In genomic region chr2:189171956-189172609, GRCh38 we compare ENCODE assay signal across 1 cellular context.
TF ChIP-seq lines count a peak whose summit lies in the region.

No MANE protein-coding gene starts in this region.

TF ChIP-seq in SK-N-SH, 30 proteins besides CTCF, POLR2A, EP300 and RAD21 (continued from another document):
- TF ChIP-seq REST (IDR thresholded peaks at IDR 0.05; ENCODE audit: low read depth, low read length) = no peak
- TF ChIP-seq RCOR1 (IDR thresholded peaks at IDR 0.05; ENCODE audit: low read length) = no peak
